In genomic region chr17:77254961-77255741, GRCh38 we compare ENCODE assay signal across 10 cellular contexts.
DNase-seq lines count a peak whose midpoint lies in the region; ATAC-seq and TF ChIP-seq lines count a peak whose summit lies in the region.
"Had no signal": no experiment of that assay in that cellular context is flagged by ENCODE, and none has a peak within 500 bp of the region (broad histone marks: within the 10 kb centered on the region; RNA-seq: fewer than 3 reads in every experiment).

No MANE protein-coding gene starts in this region.

- H3K4me3 ChIP-seq in heart right ventricle (no peak overlapping the region), kidney epithelial cell (ENCODE audit: low read depth, low read length) (no peak overlapping the region), urinary bladder (ENCODE audit: low read depth, low read length) (no peak overlapping the region)
- H3K4me3 ChIP-seq: dorsolateral prefrontal cortex had no signal

- WGBS in heart right ventricle, 2 donors, result 66 to 67% methylated on average over 24 of the region's 24 CpGs
- WGBS in urinary bladder, result 65% methylated on average over 24 of the region's 24 CpGs

- TF ChIP-seq CTCF in heart right ventricle (IDR thresholded peaks at IDR 0.05), result no peak
- TF ChIP-seq CTCF in kidney epithelial cell (IDR thresholded peaks at IDR 0.05; ENCODE audit: insufficient read depth, low read length, poor library complexity, severe bottlenecking), result no peak

- peaks cover 0 to 15% (median 4%) of the 10 kb centered on the region in 7 donors for H3K27me3 ChIP-seq in heart right ventricle
- no peaks in the 10 kb centered on the region for H3K27me3 ChIP-seq in kidney epithelial cell (ENCODE audit: control insufficient read depth, insufficient read depth, low read length)

- no peak for DNase-seq in heart right ventricle
- no peak for DNase-seq in Right ventricle myocardium superior
- DNase-seq in amniotic stem cell (lab: John Stamatoyannopoulos, UW), result peak; percentile 86
- peak; percentile 90 for DNase-seq in kidney epithelial cell (ENCODE audit: low read depth)
- no peak for DNase-seq in posterior vena cava (ENCODE audit: low spot score)
- DNase-seq in GM19238 (ENCODE audit: insufficient read length, low spot score), result no peak
- DNase-seq: CD4-positive, CD25-positive, alpha-beta regulatory T cell had no signal

- H3K4me1 ChIP-seq in heart right ventricle, result peaks cover 0 to 6% (median 0%) of the 10 kb centered on the region in 9 donors
- H3K4me1 ChIP-seq in urinary bladder (ENCODE audit: insufficient read depth), result no peaks in the 10 kb centered on the region

- no peaks in the 10 kb centered on the region for H3K9me3 ChIP-seq in heart right ventricle

- no peaks in the 10 kb centered on the region for H3K36me3 ChIP-seq in heart right ventricle
- no peaks in the 10 kb centered on the region for H3K36me3 ChIP-seq in kidney epithelial cell (ENCODE audit: control insufficient read depth, insufficient read depth, low read length)
- H3K36me3 ChIP-seq in urinary bladder (ENCODE audit: insufficient read depth), result no peaks in the 10 kb centered on the region

- H3K27ac ChIP-seq in heart right ventricle, result no peak overlapping the region
- H3K27ac ChIP-seq in urinary bladder (ENCODE audit: low read depth), result peak overlapping the region; percentile 26

- intact Hi-C loops in heart right ventricle (cut with DNase I), result loop anchor here in 1 of 10 donors (10.0 kb wide), 1 partner anchor 390 kb away; the partner anchor contains the start of gene MGAT5B
- intact Hi-C loops in Right ventricle myocardium superior (cut with DNase I), result no loop called here
- intact Hi-C loops in posterior vena cava (cut with DNase I), result no loop called here

- ATAC-seq in heart right ventricle, result peak in 6 of 8 donors; percentile 29 to 73 (median 44)
- ATAC-seq in Right ventricle myocardium superior (ENCODE audit: poor library complexity), result no peak
- ATAC-seq in GM18502 (IDR thresholded peaks at IDR 0.05; ENCODE audit: poor library complexity, unreplicated experiment), result no peak

Comparison
In these comparisons a context has a peak if more than half of its experiments do, and no peak if none do; other contexts are left out.
1. ATAC-seq: peak in heart right ventricle (6 of 8); none in Right ventricle myocardium superior (single experiment) and GM18502 (single experiment).
2. DNase-seq: peak in amniotic stem cell (single experiment) and kidney epithelial cell (single experiment); none in heart right ventricle (0 of 2), Right ventricle myocardium superior (single experiment), posterior vena cava (single experiment) and GM19238 (single experiment).